In genomic region chr10:89452193-89452592, GRCh38 we compare ENCODE assay signal across 22 cellular contexts. TPM values are rescaled to one million over a fixed set of nuclear protein-coding genes. Genes with fewer than 3 reads are reported as not detected.
DNase-seq lines count a peak whose midpoint lies in the region; ATAC-seq, FAIRE-seq and TF ChIP-seq lines count a peak whose summit lies in the region.
"Had no signal": no experiment of that assay in that cellular context is flagged by ENCODE, and none has a peak within 500 bp of the region (broad histone marks: within the 10 kb centered on the region; RNA-seq: fewer than 3 reads in every experiment).

No MANE protein-coding gene starts in this region.

- peaks cover 5% of the 10 kb centered on the region for H3K4me1 ChIP-seq in cardiac muscle cell (ENCODE audit: low read depth)
- peaks cover 4% of the 10 kb centered on the region for H3K4me1 ChIP-seq in Loucy (ENCODE audit: insufficient read depth, low read length, poor library complexity, severe bottlenecking)
- peaks cover 4% of the 10 kb centered on the region for H3K4me1 ChIP-seq in endothelial cell of umbilical vein (ENCODE audit: control insufficient read depth, extremely low read depth, insufficient read depth, low read length)
- H3K4me1 ChIP-seq: BE2C had no signal

- FAIRE-seq in endothelial cell of umbilical vein (lab: Jason Lieb, UNC): no peak
- FAIRE-seq: A204.1, G401.6, GM12892 had no signal

- H3K4me1 Mint-ChIP-seq in Calu3 (ENCODE audit: low read depth, unreplicated experiment): peaks cover 24% of the 10 kb centered on the region
- H3K4me1 Mint-ChIP-seq: CD8-positive, alpha-beta memory T cell had no signal

- H3K27ac ChIP-seq in cardiac muscle cell (peak overlapping the region; percentile 60), endothelial cell of umbilical vein (ENCODE audit: insufficient read depth, low read depth, low read length) (no peak overlapping the region)
- H3K27ac ChIP-seq: 22Rv1; BLaER1 treated with 17β-estradiol and CSF1 and Interleukin-3, amounts not matched to agents 10 nM and 100 nM; GM23248 had no signal

- dilution Hi-C loops in endothelial cell of umbilical vein (cut with MboI; ENCODE audit: extremely low pct_ligation_motif_present, low sequenced_read_pairs): no loop called here

- H2AFZ ChIP-seq in Loucy (ENCODE audit: low read length) (peak overlapping the region; percentile 71), endothelial cell of umbilical vein (ENCODE audit: low read depth, low read length) (no peak overlapping the region)
- H2AFZ ChIP-seq: GM23248 had no signal

- H3K4me2 ChIP-seq in Loucy (ENCODE audit: low read depth, low read length, poor library complexity, severe bottlenecking): no peak overlapping the region
- no peak overlapping the region for H3K4me2 ChIP-seq in endothelial cell of umbilical vein (ENCODE audit: insufficient read depth, low read length)
- H3K4me2 ChIP-seq: BLaER1 treated with 17β-estradiol and CSF1 and Interleukin-3, amounts not matched to agents 10 nM and 100 nM had no signal

- H4K20me1 ChIP-seq in Loucy (ENCODE audit: insufficient read depth, low read length, poor library complexity, severe bottlenecking) (no peaks in the 10 kb centered on the region), endothelial cell of umbilical vein (replicated peaks; ENCODE audit: control insufficient read depth, extremely low read depth, insufficient read depth, low read length) (no peaks in the 10 kb centered on the region)
- H4K20me1 ChIP-seq: BLaER1 treated with 17β-estradiol and CSF1 and Interleukin-3, amounts not matched to agents 10 nM and 100 nM had no signal

- H3K9me2 ChIP-seq in Loucy (replicated peaks; ENCODE audit: low read depth, low read length): no peaks in the 10 kb centered on the region

- H3K27me3 ChIP-seq in cardiac muscle cell: no peaks in the 10 kb centered on the region
- no peaks in the 10 kb centered on the region for H3K27me3 ChIP-seq in Loucy (ENCODE audit: insufficient read depth, low read length, poor library complexity, severe bottlenecking)
- no peaks in the 10 kb centered on the region for H3K27me3 ChIP-seq in endothelial cell of umbilical vein (ENCODE audit: control insufficient read depth in 2 of 2, insufficient read depth in 2 of 2, low read length in 2 of 2)
- H3K27me3 ChIP-seq: BE2C; BLaER1 treated with 17β-estradiol and CSF1 and Interleukin-3, amounts not matched to agents 10 nM and 100 nM had no signal

- ATAC-seq in left cardiac atrium (no peak), GM19467 (IDR thresholded peaks at IDR 0.05; ENCODE audit: unreplicated experiment) (no peak)
- ATAC-seq: HCT116 had no signal

- H3K79me2 ChIP-seq in Loucy (ENCODE audit: insufficient read depth, low read length): no peaks in the 10 kb centered on the region
- no peaks in the 10 kb centered on the region for H3K79me2 ChIP-seq in endothelial cell of umbilical vein (ENCODE audit: control insufficient read depth, insufficient read depth, low read length)

- H3K9me3 ChIP-seq in cardiac muscle cell (ENCODE audit: low read depth) (no peaks in the 10 kb centered on the region), Loucy (ENCODE audit: insufficient read depth, low read depth, low read length) (no peaks in the 10 kb centered on the region), endothelial cell of umbilical vein (replicated peaks; ENCODE audit: control insufficient read depth, insufficient read depth, low read length) (no peaks in the 10 kb centered on the region)
- H3K9me3 ChIP-seq: BE2C had no signal

- no peak for TF ChIP-seq POLR2A in endothelial cell of umbilical vein (IDR thresholded peaks at IDR 0.05; ENCODE audit: low read depth, low read length)

- H3F3A ChIP-seq in Loucy (ENCODE audit: low read depth): no peaks in the 10 kb centered on the region

- no peaks in the 10 kb centered on the region for H3K36me3 Mint-ChIP-seq in Calu3 (ENCODE audit: insufficient read depth, unreplicated experiment)
- H3K36me3 Mint-ChIP-seq: CD14-positive monocyte; CD8-positive, alpha-beta memory T cell had no signal

- CTCF ChIA-PET in endothelial cell of umbilical vein (lab: Charles Lee) (interaction anchor here (1.1 to 1.5 kb wide), 3 partner anchors 14 to 23 kb away, joined by 3 to 6 read pairs (median 5); no protein-coding TSS in a partner anchor), Calu3 (lab: Charles Lee) (interaction anchor here (1.4 kb wide), 1 partner anchor 20 kb away, joined by 3 read pairs; no protein-coding TSS in a partner anchor)

- H3K4me3 Mint-ChIP-seq in Calu3 (ENCODE audit: low read depth, unreplicated experiment): no peak overlapping the region
- H3K4me3 Mint-ChIP-seq: CD14-positive monocyte; CD4-positive, alpha-beta T cell; CD8-positive, alpha-beta memory T cell; H9 had no signal

- no TSS peak for BruUV-seq in endothelial cell of umbilical vein (replicated peaks; lab: Mats Ljungman, UMichigan)
- BruUV-seq in Calu3 (replicated peaks; lab: Mats Ljungman, UMichigan): no TSS peak

- no peaks in the 10 kb centered on the region for H3K27me3 Mint-ChIP-seq in Calu3 (ENCODE audit: unreplicated experiment)
- H3K27me3 Mint-ChIP-seq: CD4-positive, alpha-beta T cell had no signal

- H3K9ac ChIP-seq in Loucy (ENCODE audit: low read depth, low read length, poor library complexity, severe bottlenecking) (no peak overlapping the region), endothelial cell of umbilical vein (replicated peaks; ENCODE audit: extremely low read depth, insufficient read depth, low read length) (no peak overlapping the region)
- H3K9ac ChIP-seq: BLaER1 treated with 17β-estradiol and CSF1 and Interleukin-3, amounts not matched to agents 10 nM and 100 nM; GM23248 had no signal

- no peaks in the 10 kb centered on the region for H3K9me1 ChIP-seq in endothelial cell of umbilical vein (replicated peaks; ENCODE audit: control insufficient read depth, extremely low read depth, insufficient read depth, low read length)

- H3K36me3 ChIP-seq in cardiac muscle cell: no peaks in the 10 kb centered on the region
- no peaks in the 10 kb centered on the region for H3K36me3 ChIP-seq in Loucy (ENCODE audit: insufficient read depth, low read length)
- H3K36me3 ChIP-seq in endothelial cell of umbilical vein (ENCODE audit: control insufficient read depth in 2 of 2, extremely low read depth in 1 of 2, insufficient read depth in 2 of 2, low read length in 2 of 2): no peaks in the 10 kb centered on the region
- H3K36me3 ChIP-seq: BE2C; BLaER1 treated with 17β-estradiol and CSF1 and Interleukin-3, amounts not matched to agents 10 nM and 100 nM had no signal

- no peaks in the 10 kb centered on the region for H3K9me3 Mint-ChIP-seq in Calu3 (ENCODE audit: low read depth, unreplicated experiment)
- H3K9me3 Mint-ChIP-seq: CD4-positive, alpha-beta T cell; CD8-positive, alpha-beta memory T cell; H9 had no signal

- DNase-seq in cardiac muscle cell (ENCODE audit: low read depth in 1 of 2, low spot score in 1 of 2) (no peak), left cardiac atrium (no peak), endothelial cell of umbilical vein (ENCODE audit: low read depth, low spot score) (peak; percentile 24), Calu3 (no peak)
- DNase-seq: ACHN; AML-193; BE2C; CD4-positive, alpha-beta T cell; CD8-positive, alpha-beta memory T cell; DMS153; DND-41; GM23248; H9 had no signal

- TF ChIP-seq CTCF in cardiac muscle cell (IDR thresholded peaks at IDR 0.05; ENCODE audit: low read depth, low read length) (no peak), Loucy (conservative IDR thresholded peaks at IDR 0.05; ENCODE audit: low read length) (no peak), endothelial cell of umbilical vein (IDR thresholded peaks at IDR 0.05; ENCODE audit: extremely low read depth in 1 of 2, insufficient read depth in 1 of 2, low read depth in 1 of 2, low read length in 2 of 2) (no peak), Calu3 (IDR thresholded peaks at IDR 0.05; ENCODE audit: unreplicated experiment) (no peak)

- H3K4me3 ChIP-seq in cardiac muscle cell (no peak overlapping the region), Loucy (ENCODE audit: low read length, poor library complexity, severe bottlenecking) (no peak overlapping the region), endothelial cell of umbilical vein (replicated peaks in 1 of 3; ENCODE audit: insufficient read depth in 1 of 3, low read depth in 1 of 3, low read length in 3 of 3) (no peak overlapping the region)
- H3K4me3 ChIP-seq: BLaER1 treated with 17β-estradiol and CSF1 and Interleukin-3, amounts not matched to agents 10 nM and 100 nM; GM23248 had no signal

- POLR2A ChIA-PET in endothelial cell of umbilical vein (lab: Charles Lee): no interaction called here

- no peak overlapping the region for H3K27ac Mint-ChIP-seq in Calu3 (ENCODE audit: unreplicated experiment)
- H3K27ac Mint-ChIP-seq: CD14-positive monocyte; CD4-positive, alpha-beta T cell; CD8-positive, alpha-beta memory T cell; H9 had no signal

- intact Hi-C loops in left cardiac atrium (cut with DNase I) (no loop called here), endothelial cell of umbilical vein (cut with micrococcal nuclease) (no loop called here), Calu3 (cut with micrococcal nuclease; ENCODE audit: unreplicated experiment) (no loop called here)

RNA-seq across cellular contexts. Expression of gene IFIT5, which starts 37.8 kb away (rescaled TPM):
- 4.4 and 4.8 TPM in 2 replicates for total RNA-seq in cardiac muscle cell
- polyA plus RNA-seq in cardiac muscle cell: 6.6 and 6.9 TPM in 2 replicates
- total RNA-seq in left cardiac atrium: 10 to 100 TPM; 10.1 to 14.5 TPM
- total RNA-seq in endothelial cell of umbilical vein: 3.2 and 4.0 TPM in 2 replicates
- 0.97 and 1.0 TPM in 2 replicates for polyA plus RNA-seq in endothelial cell of umbilical vein
- polyA plus RNA-seq in endothelial cell of umbilical vein (2011; cell fraction: cytosol; rRNA removed): 1.3 and 1.4 TPM in 2 replicates
- polyA plus RNA-seq in endothelial cell of umbilical vein (2011; cell fraction: nucleus; rRNA removed): 0.55 and 0.70 TPM in 2 replicates
- 0.49 and 0.56 TPM in 2 replicates for polyA plus RNA-seq in endothelial cell of umbilical vein (2012)
- polyA minus RNA-seq in endothelial cell of umbilical vein: 1.3 and 1.7 TPM in 2 replicates
- polyA minus RNA-seq in endothelial cell of umbilical vein (2011; cell fraction: cytosol; rRNA and poly(A)+ RNA removed): 1.0 TPM
- 1.0 and 1.3 TPM in 2 replicates for polyA minus RNA-seq in endothelial cell of umbilical vein (2011; cell fraction: nucleus; rRNA and poly(A)+ RNA removed)
- 13.8 and 23.5 TPM in 2 replicates for total RNA-seq in Calu3 (2022)

RNA-seq across cellular contexts. Expression of gene IFIT1, which starts 59.8 kb away (rescaled TPM):
- total RNA-seq in cardiac muscle cell (22.7 and 23.9 TPM in 2 replicates), left cardiac atrium (10 to 100 TPM; 15.3 to 20.6 TPM), endothelial cell of umbilical vein (0.39 and 0.75 TPM in 2 replicates), Calu3 (2022) (52.3 and 201 TPM in 2 replicates)
- polyA plus RNA-seq in cardiac muscle cell (24.4 and 32.8 TPM in 2 replicates), endothelial cell of umbilical vein (0.51 and 0.57 TPM in 2 replicates)
- 0.63 and 0.82 TPM in 2 replicates for polyA plus RNA-seq in endothelial cell of umbilical vein (2011; cell fraction: cytosol; rRNA removed)
- polyA plus RNA-seq in endothelial cell of umbilical vein (2011; cell fraction: nucleus; rRNA removed): 0.60 and 0.66 TPM in 2 replicates
- polyA plus RNA-seq in endothelial cell of umbilical vein (2012): 1.2 and 1.6 TPM in 2 replicates
- polyA minus RNA-seq in endothelial cell of umbilical vein: 0.51 and 0.68 TPM in 2 replicates
- polyA minus RNA-seq in endothelial cell of umbilical vein (2011; cell fraction: cytosol; rRNA and poly(A)+ RNA removed): 1.0 TPM
- 0.10 TPM in 1 of 2 replicates, not detected in the other for polyA minus RNA-seq in endothelial cell of umbilical vein (2011; cell fraction: nucleus; rRNA and poly(A)+ RNA removed)
